Comparison of ENCODE assay signal across 20 cellular contexts in genomic region chr13:97220151-97220900, GRCh38. TPM values are rescaled to one million over a fixed set of nuclear protein-coding genes. Genes with fewer than 3 reads are reported as not detected.
A peak's percentile ranks its signal among the peaks of the same experiment; 100 is the strongest.
DNase-seq lines count a peak whose midpoint lies in the region; ATAC-seq and TF ChIP-seq lines count a peak whose summit lies in the region.
"Had no signal": no experiment of that assay in that cellular context is flagged by ENCODE, and none has a peak within 500 bp of the region (broad histone marks: within the 10 kb centered on the region; RNA-seq: fewer than 3 reads in every experiment).

No MANE protein-coding gene starts in this region.

- intact Hi-C loops in adrenal gland (cut with DNase I) = loop anchor here (5.0 to 10.0 kb wide), 2 partner anchors 134 to 137 kb away; no protein-coding TSS in a partner anchor

- H3K27ac ChIP-seq in CD8-positive, alpha-beta memory T cell (ENCODE audit: low read depth, low read length) = no peak overlapping the region
- H3K27ac ChIP-seq in layer of hippocampus (ENCODE audit: low read depth, low read length) = peak overlapping the region; percentile 54
- H3K27ac ChIP-seq in adrenal gland = no peak overlapping the region
- H3K27ac ChIP-seq: SJSA1 had no signal

- ATAC-seq in T-helper 17 cell = no peak
- ATAC-seq: mucosa of descending colon had no signal

- H3K27ac Mint-ChIP-seq in CD8-positive, alpha-beta memory T cell = peak overlapping the region in 5 of 8 donors; percentile 25 to 48 (median 33)
- peak overlapping the region; percentile 72 for H3K27ac Mint-ChIP-seq in T-helper 17 cell

- POLR2A ChIA-PET in CD8-positive, alpha-beta memory T cell (lab: Charles Lee) = no interaction called here

- no peaks in the 10 kb centered on the region for H3K9me3 ChIP-seq in CD8-positive, alpha-beta memory T cell (ENCODE audit: low read length)
- H3K9me3 ChIP-seq in T-helper 17 cell (ENCODE audit: control insufficient read depth, low read length, poor library complexity, severe bottlenecking) = no peaks in the 10 kb centered on the region
- no peaks in the 10 kb centered on the region for H3K9me3 ChIP-seq in adrenal gland (replicated peaks in 1 of 3)
- H3K9me3 ChIP-seq: mucosa of descending colon, SJSA1 had no signal

- TF ChIP-seq CTCF in adrenal gland (IDR thresholded peaks at IDR 0.05) = no peak

- H3K36me3 Mint-ChIP-seq in CD8-positive, alpha-beta memory T cell = peaks cover 0 to 16% (median 2%) of the 10 kb centered on the region in 3 donors
- H3K36me3 Mint-ChIP-seq in T-helper 17 cell (ENCODE audit: low read depth) = peaks cover 3% of the 10 kb centered on the region

- 64 to 78% (median 66%) methylated on average over 3 of the region's 3 CpGs for WGBS in adrenal gland, 4 donors

- peaks cover 26 to 42% (median 39%) of the 10 kb centered on the region in 3 donors for H3K4me1 Mint-ChIP-seq in CD8-positive, alpha-beta memory T cell
- peaks cover 32% of the 10 kb centered on the region for H3K4me1 Mint-ChIP-seq in T-helper 17 cell

- H3K4me3 Mint-ChIP-seq in CD8-positive, alpha-beta memory T cell = peak overlapping the region in 1 of 7 donors; percentile 47
- H3K4me3 Mint-ChIP-seq in T-helper 17 cell = no peak overlapping the region

- no peaks in the 10 kb centered on the region for H3K9me3 Mint-ChIP-seq in CD8-positive, alpha-beta memory T cell

- H3K36me3 ChIP-seq in CD8-positive, alpha-beta memory T cell (ENCODE audit: insufficient read depth, low read length) = no peaks in the 10 kb centered on the region
- no peaks in the 10 kb centered on the region for H3K36me3 ChIP-seq in adrenal gland (replicated peaks in 1 of 2)
- H3K36me3 ChIP-seq: SJSA1 had no signal

- no peak for DNase-seq in CD8-positive, alpha-beta memory T cell
- DNase-seq in T-helper 17 cell (no peak), putamen (ENCODE audit: low spot score) (peak; percentile 35), NCI-H2196 treated with DMSO at 0.1 percent for 48 hours (lab: John Stamatoyannopoulos, UW; ENCODE audit: unreplicated experiment) (no peak), NCI-H1930 (lab: John Stamatoyannopoulos, UW) (no peak), adrenal gland (no peak)
- no peak for DNase-seq in stimulated activated CD4-positive, alpha-beta T cell treated with anti-CD3 and anti-CD28 coated beads, Interleukin-12 subunit alpha, Interleukin-12 subunit beta, amount 100 ng/mL, for 4 hours
- DNase-seq: activated CD4-positive, alpha-beta T cell treated with anti-CD3 and anti-CD28 coated beads for 48 hours; activated CD8-positive, alpha-beta memory T cell treated with anti-CD3 and anti-CD28 coated beads, Interleukin-2, amount 50 U/mL, for 4 hours; activated naive CD4-positive, alpha-beta T cell treated with Interleukin-2 at 50 U/mL for 16 hours; effector CD8-positive, alpha-beta T cell; GF-D8; kidney; mucosa of descending colon; NCI-H146; NCI-H446 treated with DMSO at 0.1 percent for 48 hours; posterior cingulate gyrus; T-helper 9 cell had no signal

- peaks cover 0 to 2% of the 10 kb centered on the region in 2 donors for H3K27me3 Mint-ChIP-seq in CD8-positive, alpha-beta memory T cell
- no peaks in the 10 kb centered on the region for H3K27me3 Mint-ChIP-seq in T-helper 17 cell

- H3K4me1 ChIP-seq in CD8-positive, alpha-beta memory T cell (ENCODE audit: insufficient read depth, low read length) = peaks cover 28% of the 10 kb centered on the region
- H3K4me1 ChIP-seq in adrenal gland (replicated peaks in 1 of 2) = peaks cover under 1 to 15% of the 10 kb centered on the region in 2 donors

- H3K4me3 ChIP-seq in CD8-positive, alpha-beta memory T cell (ENCODE audit: low read length) = no peak overlapping the region
- no peak overlapping the region for H3K4me3 ChIP-seq in adrenal gland
- H3K4me3 ChIP-seq: mucosa of descending colon, SJSA1 had no signal

- CTCF ChIA-PET in CD8-positive, alpha-beta memory T cell (lab: Charles Lee) = no interaction called here

- H3K27me3 ChIP-seq in CD8-positive, alpha-beta memory T cell (ENCODE audit: insufficient read depth, low read length, poor library complexity, severe bottlenecking) = no peaks in the 10 kb centered on the region
- H3K27me3 ChIP-seq in layer of hippocampus (ENCODE audit: control insufficient read depth, insufficient read depth, low read length) = no peaks in the 10 kb centered on the region
- H3K27me3 ChIP-seq in adrenal gland = no peaks in the 10 kb centered on the region
- H3K27me3 ChIP-seq: SJSA1 had no signal

- TF ChIP-seq POLR2A in adrenal gland (IDR thresholded peaks at IDR 0.05) = no peak

RNA-seq across cellular contexts. Expression of gene MBNL2, which starts 1.8 kb away (rescaled TPM):
- total RNA-seq in CD8-positive, alpha-beta memory T cell = 10 to 100 TPM; 17.7 to 17.8 TPM
- 15.9 TPM for polyA plus RNA-seq in CD8-positive, alpha-beta memory T cell
- 10 to 100 TPM; 36.1 to 40.2 TPM for total RNA-seq in T-helper 17 cell
- total RNA-seq in adrenal gland = 100 to 1,000 TPM; 102 to 250 (median 163) TPM
- 100 to 1,000 TPM in 1 of 3 donors, 10 to 100 TPM in 2; 29.2 to 119 (median 40.2) TPM for polyA plus RNA-seq in adrenal gland
